13 cellular contexts compared by ENCODE assay signal in the genomic region with DNA sequence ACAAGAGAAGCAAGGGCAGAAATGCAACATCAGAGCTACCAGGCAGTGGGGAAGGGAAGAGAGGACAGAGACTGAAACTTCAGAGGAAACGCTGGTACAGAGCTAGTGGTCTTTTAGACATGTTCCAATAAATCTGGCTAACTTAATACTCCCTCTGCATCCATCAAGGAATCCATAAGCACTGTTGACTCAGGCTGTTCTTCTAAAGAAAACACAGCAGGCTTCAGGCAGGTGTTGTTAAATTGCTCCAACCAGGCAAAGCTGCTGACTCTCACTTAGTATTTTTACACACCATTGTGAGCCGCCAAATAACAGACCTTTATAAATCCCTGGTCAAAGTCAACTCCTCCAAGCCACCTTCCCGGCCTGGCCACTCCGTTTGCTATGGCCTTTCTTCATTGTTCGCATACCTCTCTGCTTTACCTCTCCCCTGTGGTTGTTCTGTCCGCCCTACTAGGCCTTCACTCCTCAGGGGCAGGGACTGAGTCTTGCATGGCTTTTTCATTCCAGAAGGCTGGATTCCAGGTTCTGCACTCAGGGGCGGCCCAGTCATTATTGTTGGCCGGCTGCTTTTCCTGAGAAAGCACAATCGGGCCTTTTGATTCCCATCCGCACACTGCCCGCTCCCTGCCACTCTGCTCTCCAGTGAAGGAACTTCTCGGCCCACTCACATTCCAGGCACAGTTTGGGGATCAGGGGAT. TPM values are rescaled to one million over a fixed set of nuclear protein-coding genes. Genes with fewer than 3 reads are reported as not detected.
DNase-seq lines count a peak whose midpoint lies in the region; ATAC-seq and TF ChIP-seq lines count a peak whose summit lies in the region.
"Had no signal": no experiment of that assay in that cellular context is flagged by ENCODE, and none has a peak within 500 bp of the region (broad histone marks: within the 10 kb centered on the region; RNA-seq: fewer than 3 reads in every experiment).

No MANE protein-coding gene starts in this region.

- H3K36me3 Mint-ChIP-seq in activated naive CD4-positive, alpha-beta T cell treated with anti-CD3 and anti-CD28 coated beads, Interleukin-2, amount 50 U/mL, for 72 hours: peaks cover 23 to 45% of the 10 kb centered on the region in 2 donors
- peaks cover 28% of the 10 kb centered on the region for H3K36me3 Mint-ChIP-seq in activated T-cell treated with anti-CD3 and anti-CD28 coated beads, Interleukin-2, amount 50 U/mL, for 4 hours (ENCODE audit: insufficient read depth)

- peaks cover 5 to 6% of the 10 kb centered on the region in 2 donors for H3K36me3 ChIP-seq in duodenal mucosa (ENCODE audit: control insufficient read depth in 1 of 2, insufficient read depth in 2 of 2, low read length in 2 of 2)
- peaks cover 0 to 2% of the 10 kb centered on the region in 2 donors for H3K36me3 ChIP-seq in mucosa of rectum (ENCODE audit: control insufficient read depth in 2 of 2, insufficient read depth in 2 of 2, low read length in 2 of 2)
- no peaks in the 10 kb centered on the region for H3K36me3 ChIP-seq in thyroid gland

- intact Hi-C loops in thyroid gland (cut with DNase I): no loop called here

- no peaks in the 10 kb centered on the region for H3K27me3 ChIP-seq in duodenal mucosa (ENCODE audit: control insufficient read depth in 1 of 2, insufficient read depth in 2 of 2, low read length in 2 of 2)
- no peaks in the 10 kb centered on the region for H3K27me3 ChIP-seq in mucosa of rectum (ENCODE audit: control insufficient read depth in 2 of 2, insufficient read depth in 2 of 2, low read length in 2 of 2)
- H3K27me3 ChIP-seq in thyroid gland: no peaks in the 10 kb centered on the region

- no peak for ATAC-seq in activated naive CD4-positive, alpha-beta T cell treated with anti-CD3 and anti-CD28 coated beads, Interleukin-2, amount 50 U/mL, for 72 hours
- ATAC-seq in activated T-cell treated with anti-CD3 and anti-CD28 coated beads, Interleukin-2, amount 50 U/mL, for 4 hours: no peak
- ATAC-seq: stimulated activated naive CD8-positive, alpha-beta T cell treated with anti-CD3 and anti-CD28 coated beads, Interleukin-15, amount 100 ng/mL, for 72 hours had no signal

- peaks cover 0 to 15% of the 10 kb centered on the region in 2 donors for H3K9me3 Mint-ChIP-seq in activated naive CD4-positive, alpha-beta T cell treated with anti-CD3 and anti-CD28 coated beads, Interleukin-2, amount 50 U/mL, for 72 hours
- H3K9me3 Mint-ChIP-seq in activated T-cell treated with anti-CD3 and anti-CD28 coated beads, Interleukin-2, amount 50 U/mL, for 4 hours: peaks cover 6% of the 10 kb centered on the region

- no peak overlapping the region for H3K27ac Mint-ChIP-seq in activated naive CD4-positive, alpha-beta T cell treated with anti-CD3 and anti-CD28 coated beads, Interleukin-2, amount 50 U/mL, for 72 hours
- H3K27ac Mint-ChIP-seq: stimulated activated naive CD8-positive, alpha-beta T cell treated with anti-CD3 and anti-CD28 coated beads, Interleukin-15, amount 100 ng/mL, for 72 hours had no signal

- 43 to 51% methylated on average over 12 of the region's 12 CpGs for WGBS in thyroid gland, 2 donors

- peaks cover 24% of the 10 kb centered on the region for H3K4me1 Mint-ChIP-seq in activated T-cell treated with anti-CD3 and anti-CD28 coated beads, Interleukin-2, amount 50 U/mL, for 4 hours (ENCODE audit: low read depth)

- H3K4me3 Mint-ChIP-seq in activated T-cell treated with anti-CD3 and anti-CD28 coated beads, Interleukin-2, amount 50 U/mL, for 4 hours: no peak overlapping the region
- H3K4me3 Mint-ChIP-seq: stimulated activated naive CD8-positive, alpha-beta T cell treated with anti-CD3 and anti-CD28 coated beads, Interleukin-15, amount 100 ng/mL, for 72 hours had no signal

- peaks cover 55 to 67% of the 10 kb centered on the region in 2 donors for H3K4me1 ChIP-seq in duodenal mucosa (ENCODE audit: control insufficient read depth in 1 of 2, insufficient read depth in 2 of 2, low read length in 2 of 2)
- H3K4me1 ChIP-seq in mucosa of rectum (ENCODE audit: control insufficient read depth in 2 of 2, insufficient read depth in 2 of 2, low read length in 2 of 2): peaks cover 21 to 23% of the 10 kb centered on the region in 2 donors
- H3K4me1 ChIP-seq in thyroid gland: peaks cover 82 to 99% of the 10 kb centered on the region in 2 donors

- DNase-seq in NCI-H69 (lab: John Stamatoyannopoulos, UW) (peak; percentile 61), thyroid gland (peak in 1 of 2 donors; percentile 32), GM19240 (ENCODE audit: insufficient read length, low spot score) (no peak)
- no peak for DNase-seq in activated naive CD4-positive, alpha-beta T cell treated with anti-CD3 and anti-CD28 coated beads, Interleukin-2, amount 50 U/mL, for 72 hours (ENCODE audit: low spot score in 2 of 2)
- DNase-seq in activated T-cell treated with anti-CD3 and anti-CD28 coated beads, Interleukin-2, amount 50 U/mL, for 4 hours: no peak
- DNase-seq: activated CD4-positive, CD25-positive, alpha-beta regulatory T cell treated with anti-CD3 and anti-CD28 coated beads, Interleukin-2, amount 50 U/mL, for 72 hours; activated gamma-delta T cell treated with Interleukin-2 at 50 U/mL for 16 hours; Calu3; central memory CD4-positive, alpha-beta T cell; stimulated activated CD4-positive, alpha-beta T cell treated with anti-CD3 and anti-CD28 coated beads, Interleukin-4, amount 100 ng/mL, for 24 hours; stimulated activated naive CD8-positive, alpha-beta T cell treated with anti-CD3 and anti-CD28 coated beads, Interleukin-15, amount 100 ng/mL, for 72 hours had no signal

- peak overlapping the region; percentile 10 for H3K27ac ChIP-seq in duodenal mucosa (ENCODE audit: low read depth, low read length)
- H3K27ac ChIP-seq in mucosa of rectum (ENCODE audit: low read depth in 2 of 2, low read length in 2 of 2): peak overlapping the region; percentile 34 to 69
- H3K27ac ChIP-seq in thyroid gland: peak overlapping the region; percentile 62 to 91 (median 78)

- no peak for TF ChIP-seq POLR2A in thyroid gland (IDR thresholded peaks at IDR 0.05)

- H3K27me3 Mint-ChIP-seq in activated T-cell treated with anti-CD3 and anti-CD28 coated beads, Interleukin-2, amount 50 U/mL, for 4 hours (ENCODE audit: low read depth): no peaks in the 10 kb centered on the region
- H3K27me3 Mint-ChIP-seq: stimulated activated naive CD8-positive, alpha-beta T cell treated with anti-CD3 and anti-CD28 coated beads, Interleukin-15, amount 100 ng/mL, for 72 hours had no signal

- H3K9ac ChIP-seq in duodenal mucosa (ENCODE audit: low read depth in 1 of 2, low read length in 2 of 2) (no peak overlapping the region), mucosa of rectum (ENCODE audit: low read depth in 1 of 2, low read length in 2 of 2) (no peak overlapping the region)

- H3K4me3 ChIP-seq in duodenal mucosa (ENCODE audit: low read depth in 1 of 2, low read length in 2 of 2) (no peak overlapping the region), mucosa of rectum (ENCODE audit: low read length in 2 of 2) (no peak overlapping the region), thyroid gland (replicated peaks in 1 of 3) (no peak overlapping the region)

- TF ChIP-seq CTCF in thyroid gland (IDR thresholded peaks at IDR 0.05): no peak

- peaks cover 3 to 8% of the 10 kb centered on the region in 2 donors for H3K9me3 ChIP-seq in duodenal mucosa (ENCODE audit: control insufficient read depth in 1 of 2, low read length in 2 of 2)
- no peaks in the 10 kb centered on the region for H3K9me3 ChIP-seq in mucosa of rectum (ENCODE audit: control insufficient read depth in 2 of 2, low read length in 2 of 2)
- H3K9me3 ChIP-seq in thyroid gland: no peaks in the 10 kb centered on the region

RNA-seq across cellular contexts. Expression of a gene that starts 18.4 kb away (rescaled TPM):
- 100 to 1,000 TPM in 2 of 4 donors, 10 to 100 TPM in 2; 86.1 to 143 (median 103) TPM for total RNA-seq in thyroid gland
- total RNA-seq in activated naive CD4-positive, alpha-beta T cell treated with anti-CD3 and anti-CD28 coated beads, Interleukin-2, amount 50 U/mL, for 72 hours: 10 to 100 TPM; 20.2 to 27.1 TPM
- total RNA-seq in activated T-cell treated with anti-CD3 and anti-CD28 coated beads, Interleukin-2, amount 50 U/mL, for 4 hours: 10 to 100 TPM; 28.1 to 34.6 (median 29.8) TPM

Comparison
In these comparisons a context has a peak if more than half of its experiments do, and no peak if none do; other contexts are left out.
1. H3K27ac ChIP-seq: peak in every context shown above with its lines; median percentile 78 in thyroid gland; 52 in mucosa of rectum; 10 in duodenal mucosa.